27 cellular contexts compared by ENCODE assay signal in genomic region chr2:207416936-207417718, GRCh38.
A peak's percentile ranks its signal among the peaks of the same experiment; 100 is the strongest.
DNase-seq lines count a peak whose midpoint lies in the region; TF ChIP-seq lines count a peak whose summit lies in the region.
"Had no signal": no experiment of that assay in that cellular context is flagged by ENCODE, and none has a peak within 500 bp of the region (broad histone marks: within the 10 kb centered on the region; RNA-seq: fewer than 3 reads in every experiment).

No MANE protein-coding gene starts in this region.

- H3K4me2 ChIP-seq in mesendoderm (ENCODE audit: low read length): no peak overlapping the region

- no peaks in the 10 kb centered on the region for H3K4me1 ChIP-seq in suprapubic skin
- H3K4me1 ChIP-seq in mesendoderm (ENCODE audit: control insufficient read depth, low read depth, low read length): peaks cover 3% of the 10 kb centered on the region
- H3K4me1 ChIP-seq: esophagus muscularis mucosa, left ventricle myocardium inferior, psoas muscle had no signal

- H3K79me2 ChIP-seq in mesendoderm (ENCODE audit: control insufficient read depth, insufficient read depth, low read length): no peaks in the 10 kb centered on the region

- WGBS in suprapubic skin: 87% methylated on average over 5 of the region's 5 CpGs
- no CpG with 5 or more reads among the region's 5 CpGs for WGBS in mesendoderm (ENCODE audit: extremely low coverage, insufficient coverage, low lambda C conversion rate)

- no peak for TF ChIP-seq EP300 in suprapubic skin (IDR thresholded peaks at IDR 0.05)

- H4K8ac ChIP-seq in mesendoderm (ENCODE audit: low read depth, low read length): no peak overlapping the region

- H3K9ac ChIP-seq in mesendoderm (ENCODE audit: low read length): no peak overlapping the region

- H3K79me1 ChIP-seq in mesendoderm (ENCODE audit: low read length): no peaks in the 10 kb centered on the region

- H3K4me3 ChIP-seq in MG63: no peak overlapping the region
- no peak overlapping the region for H3K4me3 ChIP-seq in suprapubic skin
- H3K4me3 ChIP-seq in mesendoderm (ENCODE audit: low read length): no peak overlapping the region
- H3K4me3 ChIP-seq: esophagus muscularis mucosa, left ventricle myocardium inferior, psoas muscle, stomach had no signal

- no peak overlapping the region for H2AK5ac ChIP-seq in mesendoderm (ENCODE audit: low read length)

- H2BK15ac ChIP-seq in mesendoderm (replicated peaks; ENCODE audit: low read depth): no peak overlapping the region

- H3K36me3 ChIP-seq in MG63 (no peaks in the 10 kb centered on the region), suprapubic skin (no peaks in the 10 kb centered on the region), mesendoderm (ENCODE audit: control insufficient read depth, insufficient read depth, low read length) (no peaks in the 10 kb centered on the region)
- H3K36me3 ChIP-seq: esophagus muscularis mucosa, left ventricle myocardium inferior, stomach had no signal

- H3K27me3 ChIP-seq in MG63: no peaks in the 10 kb centered on the region
- no peaks in the 10 kb centered on the region for H3K27me3 ChIP-seq in suprapubic skin
- no peaks in the 10 kb centered on the region for H3K27me3 ChIP-seq in mesendoderm (ENCODE audit: insufficient read depth, low read length, poor library complexity)
- H3K27me3 ChIP-seq: esophagus muscularis mucosa, stomach had no signal

- DNase-seq in ELR (ENCODE audit: low read depth) (peak; percentile 52), MG63 (peak; percentile 46), kidney glomerular epithelial cell (lab: John Stamatoyannopoulos, UW) (peak; percentile 71), T-helper 9 cell (no peak), NCI-H1417 (lab: John Stamatoyannopoulos, UW) (no peak), suprapubic skin (ENCODE audit: low spot score in 2 of 2) (no peak), mesendoderm (no peak)
- DNase-seq: activated naive CD4-positive, alpha-beta T cell treated with anti-CD3 and anti-CD28 coated beads, Interleukin-2, amount 50 U/mL, for 16 hours; activated T-cell treated with anti-CD3 and anti-CD28 coated beads, Interleukin-2, amount 50 U/mL, for 72 hours; aorta; cerebellar nuclear complex; DMS153; effector CD4-positive, alpha-beta T cell; glutamatergic neuron; H7; left ventricle myocardium inferior; NCI-H1105 treated with DMSO at 0.1 percent for 48 hours; NCI-H2107; NCI-H524; psoas muscle; SHP77 treated with DMSO at 0.1 percent for 48 hours; small intestine; stimulated activated CD4-positive, alpha-beta T cell treated with anti-CD3 and anti-CD28 coated beads, Interleukin-2, amount 100 ng/mL, for 48 hours; stomach; trophoblast cell had no signal

- no peak for TF ChIP-seq POLR2A in suprapubic skin (IDR thresholded peaks at IDR 0.05)

- H3K23ac ChIP-seq in mesendoderm (ENCODE audit: low read length): no peak overlapping the region

- no peak overlapping the region for H3K56ac ChIP-seq in mesendoderm (ENCODE audit: low read length)

- no peak overlapping the region for H3K18ac ChIP-seq in mesendoderm (ENCODE audit: low read length)

- TF ChIP-seq CTCF in VCaP (conservative IDR thresholded peaks at IDR 0.05) (no peak), suprapubic skin (IDR thresholded peaks at IDR 0.05) (no peak)

- no peak overlapping the region for H3K4ac ChIP-seq in mesendoderm (ENCODE audit: low read depth, low read length)

- no peak overlapping the region for H2BK5ac ChIP-seq in mesendoderm (ENCODE audit: low read length)

- no peak overlapping the region for H4K5ac ChIP-seq in mesendoderm (ENCODE audit: low read length)

- H3K9me3 ChIP-seq in MG63 (no peaks in the 10 kb centered on the region), suprapubic skin (no peaks in the 10 kb centered on the region)
- H3K9me3 ChIP-seq: esophagus muscularis mucosa, left ventricle myocardium inferior, psoas muscle, stomach had no signal

- H2BK120ac ChIP-seq in mesendoderm (ENCODE audit: low read depth, low read length): no peak overlapping the region

- H3K27ac ChIP-seq in VCaP (peak overlapping the region; percentile 39), suprapubic skin (no peak overlapping the region), mesendoderm (ENCODE audit: low read depth, low read length) (no peak overlapping the region)
- H3K27ac ChIP-seq: esophagus muscularis mucosa, left ventricle myocardium inferior, psoas muscle, stomach had no signal

Comparison
In these comparisons a context has a peak if more than half of its experiments do, and no peak if none do; other contexts are left out.
1. DNase-seq: peak in ELR (single experiment), MG63 (single experiment) and kidney glomerular epithelial cell (single experiment); none in T-helper 9 cell (single experiment), NCI-H1417 (0 of 3), suprapubic skin (0 of 2) and mesendoderm (single experiment).